In the genomic region with DNA sequence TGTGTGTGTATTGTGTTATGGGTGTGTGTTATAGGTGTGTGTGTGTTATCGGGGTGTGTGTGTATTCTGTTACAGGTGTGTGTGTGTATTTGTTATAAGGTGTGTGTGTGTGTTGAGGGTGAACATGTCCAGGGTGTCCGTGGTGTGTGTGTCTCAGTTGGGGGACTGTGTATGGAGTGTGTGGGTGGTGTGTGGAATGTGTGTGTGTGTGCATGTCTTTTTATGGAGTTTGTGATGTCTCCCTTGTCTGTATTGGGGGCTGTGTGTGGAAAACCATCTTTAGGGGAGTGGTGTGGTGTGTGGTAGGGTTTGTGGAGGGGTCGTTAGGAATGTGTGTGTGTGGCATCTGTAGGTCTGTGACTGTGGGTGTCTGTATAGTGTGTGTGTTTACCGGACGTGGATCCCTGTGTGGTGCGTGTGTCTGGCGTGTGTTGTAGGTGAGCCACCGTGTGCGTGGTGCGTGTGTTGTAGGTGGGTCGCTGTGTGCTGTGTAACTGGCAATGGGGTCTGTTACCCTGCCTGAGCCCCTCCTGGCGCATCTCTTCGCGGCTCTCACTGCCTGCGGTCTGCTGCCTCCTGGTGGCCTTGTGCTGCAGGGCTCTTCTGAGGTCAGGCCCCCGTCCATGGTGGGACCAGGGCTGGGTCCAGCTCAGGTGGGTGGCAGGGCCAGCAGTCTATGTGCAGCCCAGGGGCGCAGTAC, we compare ENCODE assay signal across 8 cellular contexts.
DNase-seq lines count a peak whose midpoint lies in the region; ATAC-seq and TF ChIP-seq lines count a peak whose summit lies in the region.

No MANE protein-coding gene starts in this region.

- H3K4me3 Mint-ChIP-seq in CD14-positive monocyte: no peak overlapping the region

- no peak overlapping the region for H3K4me3 ChIP-seq in ascending aorta

- H3K27me3 Mint-ChIP-seq in CD14-positive monocyte (ENCODE audit: low read depth in 3 of 3): peaks cover 0 to 3% (median 1%) of the 10 kb centered on the region in 3 donors

- intact Hi-C loops in CD14-positive monocyte (cut with micrococcal nuclease): no loop called here
- intact Hi-C loops in ascending aorta (cut with DNase I): loop anchor here (1.0 kb wide), 1 partner anchor 79 kb away; no protein-coding TSS in a partner anchor
- intact Hi-C loops in posterior vena cava (cut with DNase I): loop anchor here in 1 of 2 donors (2.0 to 5.0 kb wide), 3 partner anchors 29 to 332 kb away; no protein-coding TSS in a partner anchor

- no peak overlapping the region for H3K27ac ChIP-seq in ascending aorta

- H3K9me3 ChIP-seq in ascending aorta: no peaks in the 10 kb centered on the region

- TF ChIP-seq CTCF in CD14-positive monocyte (IDR thresholded peaks at IDR 0.05): peak; percentile 33
- TF ChIP-seq CTCF in ascending aorta (IDR thresholded peaks at IDR 0.05): peak; percentile 43 to 66 (median 54)

- peaks cover 0 to 4% (median 3%) of the 10 kb centered on the region in 7 donors for H3K9me3 Mint-ChIP-seq in CD14-positive monocyte

- H3K27ac Mint-ChIP-seq in CD14-positive monocyte: peak overlapping the region in 1 of 7 donors; percentile 50

- ATAC-seq in left lobe of liver (peak; percentile 41), GM21529 (IDR thresholded peaks at IDR 0.05; ENCODE audit: unreplicated experiment) (no peak)

- peaks cover 6 to 35% of the 10 kb centered on the region in 2 donors for H3K36me3 ChIP-seq in ascending aorta

- DNase-seq in CD14-positive monocyte (ENCODE audit: low spot score): no peak
- peak; percentile 59 for DNase-seq in HuH-7.5 (ENCODE audit: low spot score)
- no peak for DNase-seq in ascending aorta (ENCODE audit: low spot score in 2 of 2)
- no peak for DNase-seq in left lobe of liver (ENCODE audit: low spot score)
- no peak for DNase-seq in cerebellar nuclear complex (lab: John Stamatoyannopoulos, UW)
- no peak for DNase-seq in posterior vena cava (ENCODE audit: low spot score)
- no peak for DNase-seq in SW480 (ENCODE audit: low spot score)

- no peaks in the 10 kb centered on the region for H3K36me3 Mint-ChIP-seq in CD14-positive monocyte

- H3K27me3 ChIP-seq in ascending aorta: no peaks in the 10 kb centered on the region

- H3K4me1 Mint-ChIP-seq in CD14-positive monocyte: peaks cover 10% of the 10 kb centered on the region

- H3K4me1 ChIP-seq in ascending aorta: no peaks in the 10 kb centered on the region
